ENCODE assay signal across 1 cellular context in genomic region chr2:120470041-120470716, GRCh38.
TF ChIP-seq lines count a peak whose summit lies in the region.

No MANE protein-coding gene starts in this region.

TF ChIP-seq in HepG2, 621 proteins besides CTCF, POLR2A, EP300 and RAD21 (continued from another document and continues in another):
- 0 out of 2 replicates have a peak, but pooled peaks have one; percentile 36 for TF ChIP-seq STAT6 (CRISPR knock-in tag; IDR thresholded peaks at IDR 0.05; ENCODE audit: borderline replicate concordance)
- TF ChIP-seq GMEB1 (CRISPR knock-in tag; IDR thresholded peaks at IDR 0.05; ENCODE audit: borderline replicate concordance): peak; percentile 57; the same call in 1 of the 2 replicates
- TF ChIP-seq ZNF33A (CRISPR knock-in tag; IDR thresholded peaks at IDR 0.05; ENCODE audit: borderline replicate concordance): peak; percentile 87; the same call in 1 of the 2 replicates
- no peak for TF ChIP-seq HDAC6 (IDR thresholded peaks at IDR 0.05; ENCODE audit: low read depth, low read length)
- no peak for TF ChIP-seq ZNF879 (CRISPR knock-in tag; IDR thresholded peaks at IDR 0.05)
- peak; percentile 84 for TF ChIP-seq RERE (CRISPR knock-in tag; IDR thresholded peaks at IDR 0.05; ENCODE audit: low read depth)
- TF ChIP-seq ZNF83 (CRISPR knock-in tag; IDR thresholded peaks at IDR 0.05; ENCODE audit: borderline replicate concordance): no peak
- peak; percentile 98 for TF ChIP-seq GATAD2A (CRISPR knock-in tag; IDR thresholded peaks at IDR 0.05)
- TF ChIP-seq MIER3 (CRISPR knock-in tag; IDR thresholded peaks at IDR 0.05; ENCODE audit: borderline replicate concordance): peak; percentile 80; the same call in 1 of the 2 replicates
- no peak for TF ChIP-seq LBX2 (CRISPR knock-in tag; IDR thresholded peaks at IDR 0.05; ENCODE audit: borderline replicate concordance)
- TF ChIP-seq FOSL2 (CRISPR knock-in tag; IDR thresholded peaks at IDR 0.05): peak; percentile 96
- TF ChIP-seq ZFY (CRISPR knock-in tag; IDR thresholded peaks at IDR 0.05): peak; percentile 54; the same call in 1 of the 2 replicates
- TF ChIP-seq CENPBD1 (CRISPR knock-in tag; IDR thresholded peaks at IDR 0.05; ENCODE audit: borderline replicate concordance, low read depth): no peak
- 0 out of 2 replicates have a peak, but pooled peaks have one; percentile 53 for TF ChIP-seq ZNF704 (CRISPR knock-in tag; IDR thresholded peaks at IDR 0.05; ENCODE audit: borderline replicate concordance)
- no peak for TF ChIP-seq ZNF30 (CRISPR knock-in tag; IDR thresholded peaks at IDR 0.05)
- no peak for TF ChIP-seq ZUFSP (CRISPR knock-in tag; IDR thresholded peaks at IDR 0.05; ENCODE audit: borderline replicate concordance)
- TF ChIP-seq RARA (CRISPR knock-in tag; IDR thresholded peaks at IDR 0.05): peak; percentile 94
- TF ChIP-seq ZNF275 (CRISPR knock-in tag; IDR thresholded peaks at IDR 0.05; ENCODE audit: borderline replicate concordance): no peak
- TF ChIP-seq NCOA2 (CRISPR knock-in tag; IDR thresholded peaks at IDR 0.05): peak; percentile 93
- TF ChIP-seq ZNF609 (CRISPR knock-in tag; IDR thresholded peaks at IDR 0.05; ENCODE audit: borderline replicate concordance): peak; percentile 89; the same call in 1 of the 2 replicates
- TF ChIP-seq ZNF614 (CRISPR knock-in tag; IDR thresholded peaks at IDR 0.05; ENCODE audit: borderline replicate concordance): peak; percentile 87
- no peak for TF ChIP-seq ZNF232 (CRISPR knock-in tag; IDR thresholded peaks at IDR 0.05; ENCODE audit: borderline replicate concordance)
- no peak for TF ChIP-seq ISX (CRISPR knock-in tag; conservative IDR thresholded peaks at IDR 0.05)
